In genomic region chr14:94026886-94027469, GRCh38 we compare ENCODE assay signal across 8 cellular contexts. TPM values are rescaled to one million over a fixed set of nuclear protein-coding genes. Genes with fewer than 3 reads are reported as not detected.
A peak's percentile ranks its signal among the peaks of the same experiment; 100 is the strongest.
DNase-seq lines count a peak whose midpoint lies in the region; ATAC-seq and TF ChIP-seq lines count a peak whose summit lies in the region.
"Had no signal": no experiment of that assay in that cellular context is flagged by ENCODE, and none has a peak within 500 bp of the region (broad histone marks: within the 10 kb centered on the region; RNA-seq: fewer than 3 reads in every experiment).

No MANE protein-coding gene starts in this region.

- H3K36me3 ChIP-seq in spleen, result no peaks in the 10 kb centered on the region
- H3K36me3 ChIP-seq in adrenal gland (replicated peaks in 1 of 2), result no peaks in the 10 kb centered on the region

- H3K36me3 Mint-ChIP-seq in HFFc6 (ENCODE audit: low read depth), result no peaks in the 10 kb centered on the region
- peaks cover 3% of the 10 kb centered on the region for H3K36me3 Mint-ChIP-seq in activated T-helper 1 cell treated with anti-CD3 and anti-CD28 coated beads, Interleukin-12 subunit alpha, Interleukin-12 subunit beta, Interleukin-2, Interleukin-4 antibody, amounts not matched to agents 30 ng/mL and 10 ng/mL and 1 ng/mL, durations not matched to agents 14 hours and 24 hours and 36 hours (ENCODE audit: low read depth)

- WGBS in spleen, 5 donors, result 44 to 78% (median 52%) methylated on average over 12 to 17 of the region's 17 CpGs
- 38 to 65% (median 42%) methylated on average over 5 to 17 of the region's 17 CpGs for WGBS in adrenal gland, 4 donors

- H3K9me3 Mint-ChIP-seq in HFFc6, result no peaks in the 10 kb centered on the region
- H3K9me3 Mint-ChIP-seq in activated T-helper 1 cell treated with anti-CD3 and anti-CD28 coated beads, Interleukin-12 subunit alpha, Interleukin-12 subunit beta, Interleukin-2, Interleukin-4 antibody, amounts not matched to agents 30 ng/mL and 10 ng/mL and 1 ng/mL, durations not matched to agents 14 hours and 24 hours and 36 hours, result no peaks in the 10 kb centered on the region

- H3K27me3 ChIP-seq in spleen (replicated peaks in 1 of 7) (peaks cover 0 to 5% (median 0%) of the 10 kb centered on the region in 7 donors), adrenal gland (no peaks in the 10 kb centered on the region)

- H3K4me1 ChIP-seq in spleen, result peaks cover 0 to 38% (median 18%) of the 10 kb centered on the region in 6 donors
- peaks cover 0 to 12% of the 10 kb centered on the region in 2 donors for H3K4me1 ChIP-seq in adrenal gland (replicated peaks in 1 of 2)

- peaks cover 11% of the 10 kb centered on the region for H3K4me1 Mint-ChIP-seq in HFFc6 (ENCODE audit: low read depth)
- H3K4me1 Mint-ChIP-seq in activated T-helper 1 cell treated with anti-CD3 and anti-CD28 coated beads, Interleukin-12 subunit alpha, Interleukin-12 subunit beta, Interleukin-2, Interleukin-4 antibody, amounts not matched to agents 30 ng/mL and 10 ng/mL and 1 ng/mL, durations not matched to agents 14 hours and 24 hours and 36 hours (ENCODE audit: low read depth), result peaks cover 33% of the 10 kb centered on the region

- H3K27me3 Mint-ChIP-seq in HFFc6 (ENCODE audit: insufficient read depth), result peaks cover 3% of the 10 kb centered on the region; the same call in 1 of the 2 replicates
- H3K27me3 Mint-ChIP-seq in activated T-helper 1 cell treated with anti-CD3 and anti-CD28 coated beads, Interleukin-12 subunit alpha, Interleukin-12 subunit beta, Interleukin-2, Interleukin-4 antibody, amounts not matched to agents 30 ng/mL and 10 ng/mL and 1 ng/mL, durations not matched to agents 14 hours and 24 hours and 36 hours (ENCODE audit: insufficient read depth), result no peaks in the 10 kb centered on the region

- TF ChIP-seq CTCF in HFFc6 (IDR thresholded peaks at IDR 0.05) (no peak), spleen (IDR thresholded peaks at IDR 0.05 in 8 of 11, conservative IDR thresholded peaks at IDR 0.05 in 3 of 11) (no peak), adrenal gland (IDR thresholded peaks at IDR 0.05) (no peak), omental fat pad (IDR thresholded peaks at IDR 0.05) (no peak)

- intact Hi-C loops in activated T-helper 1 cell treated with anti-CD3 and anti-CD28 coated beads, Interleukin-12 subunit alpha, Interleukin-12 subunit beta, Interleukin-2, Interleukin-4 antibody, amounts not matched to agents 30 ng/mL and 10 ng/mL and 1 ng/mL, durations not matched to agents 14 hours and 24 hours and 36 hours (cut with micrococcal nuclease), result loop anchor here (1.0 to 5.0 kb wide), 9 partner anchors 22 to 150 kb away; partner anchors contain the start of genes ASB2, DDX24, IFI27L1 and IFI27L2
- intact Hi-C loops in spleen (cut with DNase I; ENCODE audit: low total_unique reads) (no loop called here), adrenal gland (cut with DNase I) (no loop called here)

- H3K27ac ChIP-seq in spleen, result peak overlapping the region in 1 of 8 donors; percentile 68
- no peak overlapping the region for H3K27ac ChIP-seq in adrenal gland

- no peak for ATAC-seq in omental fat pad (ENCODE audit: low FRiP score)

- H3K4me3 ChIP-seq in iPS-18c (ENCODE audit: insufficient read depth, low read depth, low read length) (peak overlapping the region; percentile 46), spleen (peak overlapping the region; percentile 45 to 88 (median 61)), adrenal gland (peak overlapping the region in 2 of 4 donors; percentile 62 to 63)

- no peak overlapping the region for H3K27ac Mint-ChIP-seq in HFFc6
- no peak overlapping the region for H3K27ac Mint-ChIP-seq in activated T-helper 1 cell treated with anti-CD3 and anti-CD28 coated beads, Interleukin-12 subunit alpha, Interleukin-12 subunit beta, Interleukin-2, Interleukin-4 antibody, amounts not matched to agents 30 ng/mL and 10 ng/mL and 1 ng/mL, durations not matched to agents 14 hours and 24 hours and 36 hours

- H3K9me3 ChIP-seq in iPS-18c (ENCODE audit: control insufficient read depth, insufficient read depth, low read length) (no peaks in the 10 kb centered on the region), spleen (no peaks in the 10 kb centered on the region), adrenal gland (replicated peaks in 1 of 3) (no peaks in the 10 kb centered on the region)

- peak overlapping the region; percentile 64 for H3K4me3 Mint-ChIP-seq in HFFc6
- peak overlapping the region; percentile 61 for H3K4me3 Mint-ChIP-seq in activated T-helper 1 cell treated with anti-CD3 and anti-CD28 coated beads, Interleukin-12 subunit alpha, Interleukin-12 subunit beta, Interleukin-2, Interleukin-4 antibody, amounts not matched to agents 30 ng/mL and 10 ng/mL and 1 ng/mL, durations not matched to agents 14 hours and 24 hours and 36 hours

- no peak for DNase-seq in HFFc6
- no peak for DNase-seq in activated T-helper 1 cell treated with anti-CD3 and anti-CD28 coated beads, Interleukin-12 subunit alpha, Interleukin-12 subunit beta, Interleukin-2, Interleukin-4 antibody, amounts not matched to agents 30 ng/mL and 10 ng/mL and 1 ng/mL, durations not matched to agents 14 hours and 24 hours and 36 hours (ENCODE audit: low spot score)
- DNase-seq in spleen, result peak; percentile 68
- DNase-seq in adrenal gland, result no peak
- DNase-seq in omental fat pad (ENCODE audit: low spot score), result no peak
- no peak for DNase-seq in NOMO-1 (lab: John Stamatoyannopoulos, UW; ENCODE audit: unreplicated experiment in 2 of 2)

- TF ChIP-seq POLR2A in spleen (IDR thresholded peaks at IDR 0.05) (no peak), adrenal gland (IDR thresholded peaks at IDR 0.05) (no peak)

RNA-seq across cellular contexts. Expression of gene OTUB2, which starts 0.8 kb away (rescaled TPM):
- total RNA-seq in HFFc6 (2021; fragmentation: NEBNext Ultra II Directional; extraction: Animal tissue kit (Norgen Biotek cat#: 25700)), result 1 to 10 TPM in 4 of 6 experiments, under 1 TPM in 2; 0.77 to 1.8 (median 1.2) TPM
- 1.5 TPM in 2 replicates for total RNA-seq in activated T-helper 1 cell treated with anti-CD3 and anti-CD28 coated beads, Interleukin-12 subunit alpha, Interleukin-12 subunit beta, Interleukin-2, Interleukin-4 antibody, amounts not matched to agents 30 ng/mL and 10 ng/mL and 1 ng/mL, durations not matched to agents 14 hours and 24 hours and 36 hours
- 1 to 10 TPM in 2 of 7 donors, under 1 TPM in 5; 0.23 to 1.1 (median 0.56) TPM for total RNA-seq in spleen
- polyA plus RNA-seq in spleen, result under 1 TPM; 0.07 to 0.29 (median 0.08) TPM
- total RNA-seq in adrenal gland, result 1 to 10 TPM in 6 of 8 donors, under 1 TPM in 2; 0.17 to 2.5 (median 1.5) TPM
- polyA plus RNA-seq in adrenal gland, result 1 to 10 TPM in 1 of 3 donors, under 1 TPM in 2; 0.47 to 2.0 (median 0.48) TPM
- total RNA-seq in omental fat pad, result 1 to 10 TPM in 2 of 4 donors, under 1 TPM in 2; 0.47 to 1.7 (median 0.96) TPM

RNA-seq across cellular contexts. Expression of gene CCDC197, which starts 29.9 kb away (rescaled TPM):
- total RNA-seq in HFFc6 (2021; fragmentation: NEBNext Ultra II Directional; extraction: Animal tissue kit (Norgen Biotek cat#: 25700)), result not detected
- 0.13 TPM in 1 of 2 replicates, not detected in the other for total RNA-seq in activated T-helper 1 cell treated with anti-CD3 and anti-CD28 coated beads, Interleukin-12 subunit alpha, Interleukin-12 subunit beta, Interleukin-2, Interleukin-4 antibody, amounts not matched to agents 30 ng/mL and 10 ng/mL and 1 ng/mL, durations not matched to agents 14 hours and 24 hours and 36 hours
- total RNA-seq in spleen (not detected), adrenal gland (not detected), omental fat pad (not detected)
- polyA plus RNA-seq in spleen (not detected), adrenal gland (not detected)
- total RNA-seq: dermis blood vessel endothelial cell had no signal

RNA-seq across cellular contexts. Expression of gene ASB2, which starts 50.6 kb away (rescaled TPM):
- not detected for total RNA-seq in HFFc6 (2021; fragmentation: NEBNext Ultra II Directional; extraction: Animal tissue kit (Norgen Biotek cat#: 25700))
- 21.1 and 23.4 TPM in 2 replicates for total RNA-seq in activated T-helper 1 cell treated with anti-CD3 and anti-CD28 coated beads, Interleukin-12 subunit alpha, Interleukin-12 subunit beta, Interleukin-2, Interleukin-4 antibody, amounts not matched to agents 30 ng/mL and 10 ng/mL and 1 ng/mL, durations not matched to agents 14 hours and 24 hours and 36 hours
- total RNA-seq in spleen (10 to 100 TPM in 5 of 7 donors, 1 to 10 TPM in 2; 9.8 to 18.0 (median 13.5) TPM), adrenal gland (1 to 10 TPM in 1 of 8 donors, under 1 TPM in 6, not detected in 1; 0.19 to 1.5 (median 0.47) TPM), omental fat pad (1 to 10 TPM in 1 of 4 donors, under 1 TPM in 3; 0.36 to 2.4 (median 0.56) TPM)
- polyA plus RNA-seq in spleen (1 to 10 TPM; 6.6 to 9.5 (median 6.9) TPM), adrenal gland (1 to 10 TPM in 2 of 3 donors, under 1 TPM in 1; 0.44 to 3.5 (median 2.2) TPM)
- total RNA-seq: dermis blood vessel endothelial cell had no signal

RNA-seq across cellular contexts. Expression of gene DDX24, which starts 54.0 kb away (rescaled TPM):
- total RNA-seq in HFFc6 (2021; fragmentation: NEBNext Ultra II Directional; extraction: Animal tissue kit (Norgen Biotek cat#: 25700)), result 100 to 1,000 TPM; 167 to 191 (median 187) TPM
- 252 and 271 TPM in 2 replicates for total RNA-seq in activated T-helper 1 cell treated with anti-CD3 and anti-CD28 coated beads, Interleukin-12 subunit alpha, Interleukin-12 subunit beta, Interleukin-2, Interleukin-4 antibody, amounts not matched to agents 30 ng/mL and 10 ng/mL and 1 ng/mL, durations not matched to agents 14 hours and 24 hours and 36 hours
- total RNA-seq in spleen (100 to 1,000 TPM; 168 to 251 (median 209) TPM), adrenal gland (100 to 1,000 TPM; 221 to 423 (median 337) TPM), omental fat pad (100 to 1,000 TPM; 106 to 215 (median 147) TPM)
- polyA plus RNA-seq in spleen (100 to 1,000 TPM in 1 of 3 donors, 10 to 100 TPM in 2; 70.8 to 103 (median 91.8) TPM), adrenal gland (100 to 1,000 TPM; 226 to 616 (median 296) TPM)

RNA-seq across cellular contexts. Expression of gene IFI27L1, which starts 54.1 kb away (rescaled TPM):
- 10 to 100 TPM; 22.3 to 28.2 (median 23.7) TPM for total RNA-seq in HFFc6 (2021; fragmentation: NEBNext Ultra II Directional; extraction: Animal tissue kit (Norgen Biotek cat#: 25700))
- total RNA-seq in activated T-helper 1 cell treated with anti-CD3 and anti-CD28 coated beads, Interleukin-12 subunit alpha, Interleukin-12 subunit beta, Interleukin-2, Interleukin-4 antibody, amounts not matched to agents 30 ng/mL and 10 ng/mL and 1 ng/mL, durations not matched to agents 14 hours and 24 hours and 36 hours, result 22.0 and 22.7 TPM in 2 replicates
- total RNA-seq in spleen (10 to 100 TPM in 6 of 7 donors, 1 to 10 TPM in 1; 4.4 to 16.1 (median 11.4) TPM), adrenal gland (100 to 1,000 TPM in 1 of 8 donors, 10 to 100 TPM in 7; 54.3 to 233 (median 65.2) TPM), omental fat pad (10 to 100 TPM in 3 of 4 donors, 1 to 10 TPM in 1; 9.2 to 28.6 (median 13.1) TPM)
- polyA plus RNA-seq in spleen (10 to 100 TPM in 2 of 3 donors, 1 to 10 TPM in 1; 7.5 to 18.8 (median 13.9) TPM), adrenal gland (100 to 1,000 TPM in 2 of 3 donors, 10 to 100 TPM in 1; 39.7 to 177 (median 101) TPM)
